ENCODE assay signal across 8 cellular contexts in the genomic region with DNA sequence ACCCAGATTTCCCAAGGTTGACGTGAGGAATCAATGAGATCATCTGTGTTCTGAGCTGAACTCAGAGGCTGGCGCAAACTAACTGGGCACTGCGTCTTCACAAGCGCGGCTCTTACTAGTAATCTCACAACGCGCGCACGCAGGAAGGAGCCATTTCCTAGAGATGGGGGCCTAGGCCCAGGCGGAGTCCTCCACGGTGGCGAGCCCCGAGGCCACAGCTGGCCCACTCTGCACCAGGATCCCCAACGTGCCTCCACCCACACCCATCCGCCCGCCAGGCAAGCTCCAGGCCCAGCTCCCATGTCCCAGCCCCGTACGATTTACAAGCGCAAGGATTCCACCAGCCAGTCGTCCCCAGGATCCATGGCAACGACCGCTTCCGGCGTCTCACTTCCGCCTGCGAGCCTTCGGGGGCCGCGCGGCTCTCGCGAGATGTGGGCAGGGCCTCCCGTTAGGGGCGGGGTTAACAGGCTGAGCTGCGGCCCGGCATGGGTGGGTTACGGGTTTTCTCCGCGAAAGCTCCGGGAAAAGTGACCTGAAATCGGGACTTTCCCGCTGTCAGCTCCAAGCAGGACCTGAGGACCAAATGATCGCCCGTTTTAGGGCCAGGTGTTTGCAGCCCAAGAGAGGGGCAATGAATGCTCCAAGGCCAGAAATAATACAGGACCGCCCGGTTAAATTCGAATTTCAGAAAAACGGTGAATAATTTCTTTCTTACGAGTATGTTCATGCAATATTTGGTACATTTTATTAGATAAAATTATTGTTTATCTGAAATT. TPM values are rescaled to one million over a fixed set of nuclear protein-coding genes. Genes with fewer than 3 reads are reported as not detected.
DNase-seq lines count a peak whose midpoint lies in the region; ATAC-seq and TF ChIP-seq lines count a peak whose summit lies in the region.

A gene (minus strand): TSS at position 374 of the 779 bp plus-strand sequence. CDS start 9 bp downstream, at position 365.

- peak within 1 kb of the TSS; percentile 45 for H3K4me3 ChIP-seq in mucosa of descending colon

- H3K27ac ChIP-seq in epithelial cell of prostate, result peak within 1 kb of the TSS; percentile 79

- no peaks in the 10 kb centered on the region for H3K9me3 ChIP-seq in mucosa of descending colon

- intact Hi-C loops in mucosa of descending colon (cut with DNase I, micrococcal nuclease), result no loop called here

- H3K36me3 ChIP-seq in mucosa of descending colon (ENCODE audit: low read depth), result no peaks in the 10 kb centered on the region

- no peak for TF ChIP-seq CTCF in mucosa of descending colon (IDR thresholded peaks at IDR 0.05)

- H3K4me1 ChIP-seq in mucosa of descending colon (ENCODE audit: low read depth), result peaks cover 15% of the 10 kb centered on the region

- peak; percentile 82 for ATAC-seq in GM21515 (IDR thresholded peaks at IDR 0.05; ENCODE audit: unreplicated experiment)
- peak; percentile 91 for ATAC-seq in mucosa of descending colon

- peak; percentile 96 for DNase-seq in D341Med (ENCODE audit: low spot score)
- DNase-seq in HuH-7.5 (ENCODE audit: low spot score), result peak; percentile 92
- DNase-seq in OCI-M2 (lab: John Stamatoyannopoulos, UW; ENCODE audit: unreplicated experiment), result peak; percentile 48
- DNase-seq in activated T-cell treated with anti-CD3 and anti-CD28 coated beads for 48 hours (ENCODE audit: low read depth), result peak; percentile 96
- DNase-seq in epithelial cell of prostate (ENCODE audit: low read depth, low spot score), result peak; percentile 66
- peak; percentile 97 to 99 (median 98) for DNase-seq in mucosa of descending colon
- peak; percentile 97 for DNase-seq in stimulated activated CD8-positive, alpha-beta memory T cell treated with anti-CD3 and anti-CD28 coated beads, Interleukin-4, amount 100 ng/mL, for 24 hours (ENCODE audit: low read depth)

RNA-seq across cellular contexts. Expression of the gene that starts here (rescaled TPM):
- 10 to 100 TPM; 18.2 to 27.1 (median 24.9) TPM for total RNA-seq in mucosa of descending colon

Comparison
In these comparisons a context has a peak if more than half of its experiments do, and no peak if none do; other contexts are left out.
1. Peak in every context shown above with its lines: DNase-seq, ATAC-seq, H3K4me3 ChIP-seq and H3K27ac ChIP-seq.
2. DNase-seq: peak in every context shown above with its lines; median percentile 98 in mucosa of descending colon; 97 in stimulated activated CD8-positive, alpha-beta memory T cell treated with anti-CD3 and anti-CD28 coated beads, Interleukin-4, amount 100 ng/mL, for 24 hours; 96 in D341Med; 96 in activated T-cell treated with anti-CD3 and anti-CD28 coated beads for 48 hours; 92 in HuH-7.5; 66 in epithelial cell of prostate; 48 in OCI-M2.